In genomic region chr9:107008447-107008846, GRCh38 we compare ENCODE assay signal across 33 cellular contexts.
"Had no signal": no experiment of that assay in that cellular context is flagged by ENCODE, and none has a peak within 500 bp of the region (broad histone marks: within the 10 kb centered on the region; RNA-seq: fewer than 3 reads in every experiment).

No MANE protein-coding gene starts in this region.

- ATAC-seq: activated CD8-positive, alpha-beta T cell treated with anti-CD3 and anti-CD28 coated beads for 36 hours; PC-3 had no signal

- H3K4me3 Mint-ChIP-seq: activated CD4-positive, alpha-beta T cell treated with anti-CD3 and anti-CD28 coated beads, Interleukin-2, amount 10 ng/mL, durations not matched to agents 24 days and 14 days; activated CD8-positive, alpha-beta T cell treated with anti-CD3 and anti-CD28 coated beads for 36 hours; activated naive CD4-positive, alpha-beta T cell treated with anti-CD3 and anti-CD28 coated beads, Interleukin-2, amount 50 U/mL, for 24 hours; activated naive CD8-positive, alpha-beta T cell treated with anti-CD3 and anti-CD28 coated beads, Interleukin-2, amount 10 ng/mL, durations not matched to agents 7 days and 5 days; activated T-cell treated with anti-CD3 and anti-CD28 coated beads, Interleukin-2, amount 50 U/mL, for 24 hours had no signal

- H3K36me3 Mint-ChIP-seq: activated naive CD4-positive, alpha-beta T cell treated with anti-CD3 and anti-CD28 coated beads, Interleukin-2, amount 50 U/mL, for 24 hours; activated naive CD8-positive, alpha-beta T cell treated with anti-CD3 and anti-CD28 coated beads, Interleukin-2, amount 10 ng/mL, durations not matched to agents 7 days and 5 days had no signal

- H3K27ac Mint-ChIP-seq: activated CD4-positive, alpha-beta T cell treated with anti-CD3 and anti-CD28 coated beads, Interleukin-2, amount 10 ng/mL, durations not matched to agents 24 days and 14 days; activated CD8-positive, alpha-beta T cell treated with anti-CD3 and anti-CD28 coated beads for 36 hours; activated naive CD4-positive, alpha-beta T cell treated with anti-CD3 and anti-CD28 coated beads, Interleukin-2, amount 50 U/mL, for 24 hours; activated naive CD8-positive, alpha-beta T cell treated with anti-CD3 and anti-CD28 coated beads, Interleukin-2, amount 10 ng/mL, durations not matched to agents 7 days and 5 days; activated T-cell treated with anti-CD3 and anti-CD28 coated beads, Interleukin-2, amount 50 U/mL, for 24 hours; activated T-helper 2 cell treated with anti-CD3 and anti-CD28 coated beads, Interferon-gamma antibody, Interleukin-2, Interleukin-4, amounts not matched to agents 10 μg/mL and 5 μg/mL and 100 μg/mL, durations not matched to agents 14 hours and 24 hours and 36 hours had no signal

- H3K4me1 Mint-ChIP-seq: activated CD4-positive, alpha-beta T cell treated with anti-CD3 and anti-CD28 coated beads, Interleukin-2, amount 10 ng/mL, durations not matched to agents 24 days and 14 days; activated naive CD4-positive, alpha-beta T cell treated with anti-CD3 and anti-CD28 coated beads, Interleukin-2, amount 50 U/mL, for 24 hours; activated naive CD8-positive, alpha-beta T cell treated with anti-CD3 and anti-CD28 coated beads, Interleukin-2, amount 10 ng/mL, durations not matched to agents 7 days and 5 days had no signal

- DNase-seq: activated CD4-positive, alpha-beta T cell treated with anti-CD3 and anti-CD28 coated beads, Interleukin-2, amount 10 ng/mL, durations not matched to agents 24 days and 14 days; activated CD4-positive, alpha-beta T cell treated with anti-CD3 and anti-CD28 coated beads, Interleukin-2, amount 50 U/mL, for 4 hours; activated CD8-positive, alpha-beta T cell treated with anti-CD3 and anti-CD28 coated beads for 36 hours; activated gamma-delta T cell; activated naive CD4-positive, alpha-beta T cell treated with Interleukin-2 at 50 U/mL for 16 hours; activated naive CD8-positive, alpha-beta T cell treated with anti-CD3 and anti-CD28 coated beads, Interleukin-2, amount 10 ng/mL, durations not matched to agents 7 days and 5 days; activated T-cell treated with anti-CD3 and anti-CD28 coated beads, Interleukin-2, amount 50 U/mL, for 24 hours; amygdala; MM.1S; NCI-H1092 treated with DMSO at 0.1 percent for 48 hours; NCI-H1417; NCI-H146; NCI-H187; NCI-H2029 treated with DMSO at 0.1 percent for 48 hours; NCI-H2107; NCI-H2171; NCI-H510A; NCI-H526; NCI-H748 treated with DMSO at 0.1 percent for 48 hours; NK-92 treated with Interleukin-12 subunit alpha and Interleukin-12 subunit beta, amount 100 ng/mL, for 24 hours; PC-3; Peyer's patch; RPMI8226; SHP77 treated with DMSO at 0.1 percent for 48 hours; SW 1271; T-helper 1 cell; T-helper 2 cell; T-helper 9 cell had no signal

- H3K27ac ChIP-seq: ascending aorta, breast epithelium, Peyer's patch, SJSA1 had no signal

- H3K4me3 ChIP-seq: ascending aorta, breast epithelium, Peyer's patch, SJSA1 had no signal

- H3K4me1 ChIP-seq: ascending aorta, breast epithelium, Peyer's patch, SJSA1 had no signal

- H3K9me3 Mint-ChIP-seq: activated CD8-positive, alpha-beta T cell treated with anti-CD3 and anti-CD28 coated beads for 36 hours had no signal

- H3K27me3 ChIP-seq: ascending aorta, breast epithelium, Peyer's patch, SJSA1 had no signal

- H3K27me3 Mint-ChIP-seq: activated CD4-positive, alpha-beta T cell treated with anti-CD3 and anti-CD28 coated beads, Interleukin-2, amount 10 ng/mL, durations not matched to agents 24 days and 14 days; activated CD8-positive, alpha-beta T cell treated with anti-CD3 and anti-CD28 coated beads for 36 hours; activated T-cell treated with anti-CD3 and anti-CD28 coated beads, Interleukin-2, amount 50 U/mL, for 24 hours had no signal

- H3K9me3 ChIP-seq: ascending aorta, breast epithelium, Peyer's patch, SJSA1 had no signal
